In genomic region chr14:33617154-33617553, GRCh38 we compare ENCODE assay signal across 14 cellular contexts.
DNase-seq lines count a peak whose midpoint lies in the region; ATAC-seq and TF ChIP-seq lines count a peak whose summit lies in the region.
"Had no signal": no experiment of that assay in that cellular context is flagged by ENCODE, and none has a peak within 500 bp of the region (broad histone marks: within the 10 kb centered on the region; RNA-seq: fewer than 3 reads in every experiment).

No MANE protein-coding gene starts in this region.

- ATAC-seq in HG02759 (IDR thresholded peaks at IDR 0.05; ENCODE audit: unreplicated experiment): no peak
- ATAC-seq: left cardiac atrium had no signal

- no peak overlapping the region for H3K27ac Mint-ChIP-seq in activated CD4-positive, alpha-beta T cell treated with anti-CD3 and anti-CD28 coated beads, Interleukin-2, amount 10 ng/mL, durations not matched to agents 7 days and 5 days
- H3K27ac Mint-ChIP-seq in activated CD4-positive, alpha-beta memory T cell treated with anti-CD3 and anti-CD28 coated beads, Interleukin-2, amount 10 ng/mL, durations not matched to agents 7 days and 5 days: no peak overlapping the region
- H3K27ac Mint-ChIP-seq: activated T-helper 1 cell treated with anti-CD3 and anti-CD28 coated beads, Interleukin-12 subunit alpha, Interleukin-12 subunit beta, Interleukin-2, Interleukin-4 antibody, amounts not matched to agents 30 ng/mL and 10 ng/mL and 1 ng/mL, durations not matched to agents 14 hours and 24 hours and 36 hours; CD4-positive, alpha-beta memory T cell had no signal

- peak; percentile 20 for DNase-seq in AG20443 (ENCODE audit: low spot score)
- DNase-seq in HT1080 (ENCODE audit: low read depth): peak; percentile 77
- DNase-seq in T1000 (lab: John Stamatoyannopoulos, UW): peak; percentile 13
- peak; percentile 80 for DNase-seq in glomerular visceral epithelial cell (ENCODE audit: extremely low spot score)
- no peak for DNase-seq in activated CD4-positive, alpha-beta T cell treated with anti-CD3 and anti-CD28 coated beads, Interleukin-2, amount 10 ng/mL, durations not matched to agents 7 days and 5 days
- DNase-seq in GM13977 (ENCODE audit: low spot score): no peak
- no peak for DNase-seq in activated CD4-positive, alpha-beta memory T cell treated with anti-CD3 and anti-CD28 coated beads, Interleukin-2, amount 10 ng/mL, durations not matched to agents 7 days and 5 days
- DNase-seq: activated CD4-positive, CD25-positive, alpha-beta regulatory T cell treated with anti-CD3 and anti-CD28 coated beads, Interleukin-2, amount 50 U/mL, for 72 hours; caudate nucleus; CD4-positive, alpha-beta memory T cell; KBM-7; left cardiac atrium had no signal

- no peaks in the 10 kb centered on the region for H3K9me3 Mint-ChIP-seq in activated CD4-positive, alpha-beta T cell treated with anti-CD3 and anti-CD28 coated beads, Interleukin-2, amount 10 ng/mL, durations not matched to agents 7 days and 5 days
- H3K9me3 Mint-ChIP-seq in activated CD4-positive, alpha-beta memory T cell treated with anti-CD3 and anti-CD28 coated beads, Interleukin-2, amount 10 ng/mL, durations not matched to agents 7 days and 5 days: no peaks in the 10 kb centered on the region
- H3K9me3 Mint-ChIP-seq: activated T-helper 1 cell treated with anti-CD3 and anti-CD28 coated beads, Interleukin-12 subunit alpha, Interleukin-12 subunit beta, Interleukin-2, Interleukin-4 antibody, amounts not matched to agents 30 ng/mL and 10 ng/mL and 1 ng/mL, durations not matched to agents 14 hours and 24 hours and 36 hours; CD4-positive, alpha-beta memory T cell had no signal

- no peaks in the 10 kb centered on the region for H3K27me3 Mint-ChIP-seq in activated CD4-positive, alpha-beta T cell treated with anti-CD3 and anti-CD28 coated beads, Interleukin-2, amount 10 ng/mL, durations not matched to agents 7 days and 5 days
- H3K27me3 Mint-ChIP-seq in activated CD4-positive, alpha-beta memory T cell treated with anti-CD3 and anti-CD28 coated beads, Interleukin-2, amount 10 ng/mL, durations not matched to agents 7 days and 5 days: no peaks in the 10 kb centered on the region

- H3K4me3 Mint-ChIP-seq in activated CD4-positive, alpha-beta T cell treated with anti-CD3 and anti-CD28 coated beads, Interleukin-2, amount 10 ng/mL, durations not matched to agents 7 days and 5 days: no peak overlapping the region
- no peak overlapping the region for H3K4me3 Mint-ChIP-seq in activated CD4-positive, alpha-beta memory T cell treated with anti-CD3 and anti-CD28 coated beads, Interleukin-2, amount 10 ng/mL, durations not matched to agents 7 days and 5 days
- H3K4me3 Mint-ChIP-seq: activated T-helper 1 cell treated with anti-CD3 and anti-CD28 coated beads, Interleukin-12 subunit alpha, Interleukin-12 subunit beta, Interleukin-2, Interleukin-4 antibody, amounts not matched to agents 30 ng/mL and 10 ng/mL and 1 ng/mL, durations not matched to agents 14 hours and 24 hours and 36 hours; CD4-positive, alpha-beta memory T cell had no signal

- CTCF ChIA-PET in activated CD4-positive, alpha-beta T cell treated with anti-CD3 and anti-CD28 coated beads, Interleukin-2, amount 10 ng/mL, durations not matched to agents 7 days and 5 days (lab: Charles Lee): no interaction called here
- CTCF ChIA-PET in activated CD4-positive, alpha-beta memory T cell treated with anti-CD3 and anti-CD28 coated beads, Interleukin-2, amount 10 ng/mL, durations not matched to agents 7 days and 5 days (lab: Charles Lee): no interaction called here

- H3K4me1 Mint-ChIP-seq in activated CD4-positive, alpha-beta T cell treated with anti-CD3 and anti-CD28 coated beads, Interleukin-2, amount 10 ng/mL, durations not matched to agents 7 days and 5 days: no peaks in the 10 kb centered on the region
- H3K4me1 Mint-ChIP-seq in activated CD4-positive, alpha-beta memory T cell treated with anti-CD3 and anti-CD28 coated beads, Interleukin-2, amount 10 ng/mL, durations not matched to agents 7 days and 5 days: no peaks in the 10 kb centered on the region
- H3K4me1 Mint-ChIP-seq: CD4-positive, alpha-beta memory T cell had no signal

- POLR2A ChIA-PET in activated CD4-positive, alpha-beta T cell treated with anti-CD3 and anti-CD28 coated beads, Interleukin-2, amount 10 ng/mL, durations not matched to agents 7 days and 5 days (lab: Charles Lee): no interaction called here
- POLR2A ChIA-PET in activated CD4-positive, alpha-beta memory T cell treated with anti-CD3 and anti-CD28 coated beads, Interleukin-2, amount 10 ng/mL, durations not matched to agents 7 days and 5 days (lab: Charles Lee): no interaction called here

- TF ChIP-seq CTCF in GM13977 (IDR thresholded peaks at IDR 0.05; ENCODE audit: extremely low read depth, insufficient read depth, missing control alignments): no peak

- in situ Hi-C loops in GM13977 (cut with MboI; ENCODE audit: low pct_unique_long_range_greater_than_20kb, low sequenced_read_pairs, unreplicated experiment): no loop called here

- H3K36me3 Mint-ChIP-seq in activated CD4-positive, alpha-beta T cell treated with anti-CD3 and anti-CD28 coated beads, Interleukin-2, amount 10 ng/mL, durations not matched to agents 7 days and 5 days (ENCODE audit: low read depth): no peaks in the 10 kb centered on the region
- no peaks in the 10 kb centered on the region for H3K36me3 Mint-ChIP-seq in activated CD4-positive, alpha-beta memory T cell treated with anti-CD3 and anti-CD28 coated beads, Interleukin-2, amount 10 ng/mL, durations not matched to agents 7 days and 5 days (ENCODE audit: low read depth)
- H3K36me3 Mint-ChIP-seq: CD4-positive, alpha-beta memory T cell had no signal

Comparison
In these comparisons a context has a peak if more than half of its experiments do, and no peak if none do; other contexts are left out.
1. DNase-seq: peak in AG20443 (single experiment), HT1080 (single experiment), T1000 (single experiment) and glomerular visceral epithelial cell (single experiment); none in activated CD4-positive, alpha-beta T cell treated with anti-CD3 and anti-CD28 coated beads, Interleukin-2, amount 10 ng/mL, durations not matched to agents 7 days and 5 days (single experiment), GM13977 (single experiment) and activated CD4-positive, alpha-beta memory T cell treated with anti-CD3 and anti-CD28 coated beads, Interleukin-2, amount 10 ng/mL, durations not matched to agents 7 days and 5 days (single experiment).